In genomic region chr10:68900427-68901105, GRCh38 we compare ENCODE assay signal across 1 cellular context.
TF ChIP-seq lines count a peak whose summit lies in the region.

No MANE protein-coding gene starts in this region.

TF ChIP-seq in HepG2, 621 proteins besides CTCF, POLR2A, EP300 and RAD21 (continued from another document and continues in another):
- TF ChIP-seq KLF15 (CRISPR knock-in tag; IDR thresholded peaks at IDR 0.05; ENCODE audit: borderline replicate concordance), result peak; percentile 63; the same call in 1 of the 2 replicates
- peak; percentile 96 for TF ChIP-seq TFDP1 (CRISPR knock-in tag; IDR thresholded peaks at IDR 0.05; ENCODE audit: borderline replicate concordance)
- no peak; the same call in 1 of the 2 replicates for TF ChIP-seq PCBP1 (IDR thresholded peaks at IDR 0.05; ENCODE audit: borderline replicate concordance, low read depth, low read length)
- TF ChIP-seq CEBPZ (IDR thresholded peaks at IDR 0.05; ENCODE audit: low read length), result no peak
- TF ChIP-seq MXD4 (CRISPR knock-in tag; IDR thresholded peaks at IDR 0.05), result no peak; the same call in 1 of the 2 replicates
- TF ChIP-seq DPF2 (CRISPR knock-in tag; IDR thresholded peaks at IDR 0.05; ENCODE audit: borderline replicate concordance, low read depth), result no peak
- no peak for TF ChIP-seq THAP8 (CRISPR knock-in tag; IDR thresholded peaks at IDR 0.05; ENCODE audit: borderline replicate concordance)
- no peak for TF ChIP-seq HHEX (CRISPR knock-in tag; IDR thresholded peaks at IDR 0.05)
- TF ChIP-seq ZNF746 (CRISPR knock-in tag; IDR thresholded peaks at IDR 0.05), result no peak; the same call in 1 of the 2 replicates
- no peak; the same call in 1 of the 2 replicates for TF ChIP-seq ESRRA (CRISPR knock-in tag; IDR thresholded peaks at IDR 0.05; ENCODE audit: low read depth)
- TF ChIP-seq ZNF883 (CRISPR knock-in tag; IDR thresholded peaks at IDR 0.05; ENCODE audit: not compliant biosample characterization), result peak; percentile 86
- no peak for TF ChIP-seq HCFC1 (IDR thresholded peaks at IDR 0.05; ENCODE audit: low read depth, low read length)
- TF ChIP-seq THRA (CRISPR knock-in tag; IDR thresholded peaks at IDR 0.05; ENCODE audit: borderline replicate concordance), result peak; percentile 31; the same call in 1 of the 2 replicates
- TF ChIP-seq ETV5 (CRISPR knock-in tag; IDR thresholded peaks at IDR 0.05; ENCODE audit: borderline replicate concordance), result peak; percentile 83
- TF ChIP-seq PLRG1 (conservative IDR thresholded peaks at IDR 0.05), result no peak
- TF ChIP-seq SMAD1 (CRISPR knock-in tag; IDR thresholded peaks at IDR 0.05; ENCODE audit: borderline replicate concordance, low read depth), result 0 out of 2 replicates have a peak, but pooled peaks have one; percentile 12
- no peak for TF ChIP-seq NPAS2 (CRISPR knock-in tag; IDR thresholded peaks at IDR 0.05; ENCODE audit: borderline replicate concordance)
- TF ChIP-seq ZUFSP (CRISPR knock-in tag; IDR thresholded peaks at IDR 0.05; ENCODE audit: borderline replicate concordance), result no peak
- TF ChIP-seq ZNF331 (CRISPR knock-in tag; IDR thresholded peaks at IDR 0.05), result peak; percentile 90
- TF ChIP-seq CCAR2 (optimal IDR thresholded peaks at IDR 0.05; ENCODE audit: low read depth, low read length), result no peak
- no peak for TF ChIP-seq PATZ1 (CRISPR knock-in tag; IDR thresholded peaks at IDR 0.05)
- no peak for TF ChIP-seq SMAD9 (CRISPR knock-in tag; IDR thresholded peaks at IDR 0.05)
- no peak for TF ChIP-seq CREM (IDR thresholded peaks at IDR 0.05)
- TF ChIP-seq CREM (CRISPR knock-in tag; IDR thresholded peaks at IDR 0.05), result no peak
- no peak for TF ChIP-seq NONO (IDR thresholded peaks at IDR 0.05)
- TF ChIP-seq NONO (CRISPR knock-in tag; conservative IDR thresholded peaks at IDR 0.05), result peak; percentile 96
- TF ChIP-seq ZNF205 (CRISPR knock-in tag; IDR thresholded peaks at IDR 0.05), result peak; percentile 71; the same call in 1 of the 2 replicates
- peak; percentile 65; the same call in 1 of the 2 replicates for TF ChIP-seq ZNF547 (CRISPR knock-in tag; IDR thresholded peaks at IDR 0.05)
- no peak for TF ChIP-seq E2F2 (CRISPR knock-in tag; IDR thresholded peaks at IDR 0.05; ENCODE audit: borderline replicate concordance)
- TF ChIP-seq ARID5B (CRISPR knock-in tag; IDR thresholded peaks at IDR 0.05), result peak; percentile 24; the same call in 1 of the 2 replicates
- no peak; the same call in 1 of the 2 replicates for TF ChIP-seq ZNF749 (CRISPR knock-in tag; IDR thresholded peaks at IDR 0.05; ENCODE audit: borderline replicate concordance)
- TF ChIP-seq MAFK (conservative IDR thresholded peaks at IDR 0.05 in 1 of 2, IDR thresholded peaks at IDR 0.05 in 1 of 2; ENCODE audit: low read length in 2 of 2), result no peak
- no peak for TF ChIP-seq GRHL1 (CRISPR knock-in tag; conservative IDR thresholded peaks at IDR 0.05)
- no peak for TF ChIP-seq PITX1 (CRISPR knock-in tag; IDR thresholded peaks at IDR 0.05)
- TF ChIP-seq GTF2F1 (IDR thresholded peaks at IDR 0.05; ENCODE audit: low read length), result peak; percentile 75; the same call in 1 of the 2 replicates
- no peak; the same call in 1 of the 2 replicates for TF ChIP-seq ARNT2 (CRISPR knock-in tag; IDR thresholded peaks at IDR 0.05; ENCODE audit: low read depth)
- no peak; the same call in 1 of the 2 replicates for TF ChIP-seq ZBTB38 (CRISPR knock-in tag; IDR thresholded peaks at IDR 0.05)
- no peak for TF ChIP-seq ZNF292 (CRISPR knock-in tag; IDR thresholded peaks at IDR 0.05; ENCODE audit: borderline replicate concordance, low read depth)
- peak; percentile 87 for TF ChIP-seq TFDP2 (CRISPR knock-in tag; IDR thresholded peaks at IDR 0.05)
- TF ChIP-seq ZNF564 (CRISPR knock-in tag; IDR thresholded peaks at IDR 0.05), result 0 out of 2 replicates have a peak, but pooled peaks have one; percentile 65
- no peak for TF ChIP-seq ATF5 (CRISPR knock-in tag; IDR thresholded peaks at IDR 0.05; ENCODE audit: low read depth)
- TF ChIP-seq NFIB (CRISPR knock-in tag; IDR thresholded peaks at IDR 0.05; ENCODE audit: borderline replicate concordance), result no peak
